Comparison of ENCODE assay signal across 9 cellular contexts in genomic region chr15:31457631-31458526, GRCh38.
DNase-seq lines count a peak whose midpoint lies in the region; ATAC-seq and TF ChIP-seq lines count a peak whose summit lies in the region.
"Had no signal": no experiment of that assay in that cellular context is flagged by ENCODE, and none has a peak within 500 bp of the region (broad histone marks: within the 10 kb centered on the region; RNA-seq: fewer than 3 reads in every experiment).

No MANE protein-coding gene starts in this region.

- H3K36me3 Mint-ChIP-seq in activated naive CD4-positive, alpha-beta T cell treated with anti-CD3 and anti-CD28 coated beads, Interleukin-2, amount 50 U/mL, for 72 hours, result peaks cover 6 to 15% of the 10 kb centered on the region in 2 donors

- ATAC-seq in activated naive CD4-positive, alpha-beta T cell treated with anti-CD3 and anti-CD28 coated beads, Interleukin-2, amount 50 U/mL, for 72 hours, result no peak
- ATAC-seq in right cardiac atrium, result peak; percentile 47 to 82

- no peak overlapping the region for H3K4ac ChIP-seq in trophoblast cell (ENCODE audit: low read depth, low read length)

- H3K27ac ChIP-seq in right cardiac atrium (ENCODE audit: low read length), result no peak overlapping the region
- H3K27ac ChIP-seq in vagina, result peak overlapping the region; percentile 76
- no peak overlapping the region for H3K27ac ChIP-seq in trophoblast cell (ENCODE audit: low read depth, low read length)
- H3K27ac ChIP-seq: colonic mucosa had no signal

- peaks cover 6 to 8% of the 10 kb centered on the region in 2 donors for H3K9me3 Mint-ChIP-seq in activated naive CD4-positive, alpha-beta T cell treated with anti-CD3 and anti-CD28 coated beads, Interleukin-2, amount 50 U/mL, for 72 hours

- H3K79me2 ChIP-seq in trophoblast cell (ENCODE audit: control insufficient read depth, insufficient read depth, low read length, poor library complexity), result no peaks in the 10 kb centered on the region

- H3K9me3 ChIP-seq in right cardiac atrium (ENCODE audit: control insufficient read depth, low read length) (no peaks in the 10 kb centered on the region), vagina (no peaks in the 10 kb centered on the region), trophoblast cell (ENCODE audit: insufficient read depth, low read depth, low read length) (no peaks in the 10 kb centered on the region)
- H3K9me3 ChIP-seq: colonic mucosa had no signal

- H3K4me3 ChIP-seq in astrocyte of the cerebellum (ENCODE audit: low read depth, low read length) (no peak overlapping the region), right cardiac atrium (ENCODE audit: low read length) (no peak overlapping the region), vagina (no peak overlapping the region), trophoblast cell (ENCODE audit: low read depth, low read length) (no peak overlapping the region)
- H3K4me3 ChIP-seq: colonic mucosa had no signal

- H2BK5ac ChIP-seq in trophoblast cell (ENCODE audit: low read depth, low read length, poor library complexity), result no peak overlapping the region

- no peak overlapping the region for H2BK120ac ChIP-seq in trophoblast cell (ENCODE audit: insufficient read depth, low read length, poor library complexity)

- no peak overlapping the region for H3K18ac ChIP-seq in trophoblast cell (ENCODE audit: low read length)

- no peak overlapping the region for H4K91ac ChIP-seq in trophoblast cell (ENCODE audit: low read depth, low read length)

- H3K27me3 ChIP-seq in right cardiac atrium (ENCODE audit: control insufficient read depth, insufficient read depth), result no peaks in the 10 kb centered on the region
- no peaks in the 10 kb centered on the region for H3K27me3 ChIP-seq in vagina
- no peaks in the 10 kb centered on the region for H3K27me3 ChIP-seq in trophoblast cell (ENCODE audit: insufficient read depth, low read length)
- H3K27me3 ChIP-seq: colonic mucosa had no signal

- H3K4me2 ChIP-seq in trophoblast cell (ENCODE audit: low read length), result no peak overlapping the region

- H3K9ac ChIP-seq in trophoblast cell (ENCODE audit: low read length), result no peak overlapping the region

- TF ChIP-seq POLR2A in vagina (IDR thresholded peaks at IDR 0.05), result no peak

- no peak overlapping the region for H4K8ac ChIP-seq in trophoblast cell (ENCODE audit: low read depth, low read length)

- no peaks in the 10 kb centered on the region for H3K79me1 ChIP-seq in trophoblast cell (ENCODE audit: low read length)

- H3K14ac ChIP-seq in trophoblast cell (ENCODE audit: low read length), result no peak overlapping the region

- H3K4me1 ChIP-seq in right cardiac atrium (ENCODE audit: control insufficient read depth, insufficient read depth, low read length) (peaks cover 2% of the 10 kb centered on the region), vagina (peaks cover 33% of the 10 kb centered on the region), trophoblast cell (ENCODE audit: control insufficient read depth in 1 of 2, insufficient read depth in 2 of 2, low read length in 2 of 2) (peaks cover 5 to 6% of the 10 kb centered on the region in 2 experiments)
- H3K4me1 ChIP-seq: colonic mucosa had no signal

- no peak for DNase-seq in activated naive CD4-positive, alpha-beta T cell treated with anti-CD3 and anti-CD28 coated beads, Interleukin-2, amount 50 U/mL, for 72 hours (ENCODE audit: low spot score in 2 of 2)
- no peak for DNase-seq in activated naive CD4-positive, alpha-beta T cell (lab: John Stamatoyannopoulos, UW)
- DNase-seq in astrocyte of the cerebellum (ENCODE audit: low read depth) (peak; percentile 15), right cardiac atrium (peak in 2 of 3 donors; percentile 38 to 80), vagina (ENCODE audit: extremely low spot score in 2 of 2) (peak in 1 of 2 donors; percentile 83), trophoblast cell (no peak), T-helper 9 cell (no peak), NCI-H1092 treated with DMSO at 0.1 percent for 48 hours (lab: John Stamatoyannopoulos, UW) (no peak)
- DNase-seq: colonic mucosa had no signal

- H3K23ac ChIP-seq in trophoblast cell (ENCODE audit: low read length), result no peak overlapping the region

- H2AK5ac ChIP-seq in trophoblast cell (ENCODE audit: low read length), result no peak overlapping the region

- H3K27ac Mint-ChIP-seq in activated naive CD4-positive, alpha-beta T cell treated with anti-CD3 and anti-CD28 coated beads, Interleukin-2, amount 50 U/mL, for 72 hours, result peak overlapping the region; percentile 66 to 71

- intact Hi-C loops in right cardiac atrium (cut with DNase I), result no loop called here
- intact Hi-C loops in vagina (cut with DNase I), result no loop called here

- no peaks in the 10 kb centered on the region for H3K36me3 ChIP-seq in vagina
- H3K36me3 ChIP-seq in trophoblast cell (ENCODE audit: control insufficient read depth in 1 of 2, insufficient read depth in 2 of 2, low read length in 2 of 2), result no peaks in the 10 kb centered on the region
- H3K36me3 ChIP-seq: colonic mucosa had no signal

- TF ChIP-seq CTCF in astrocyte of the cerebellum (IDR thresholded peaks at IDR 0.05; ENCODE audit: low read depth, low read length, missing control alignments) (no peak), vagina (IDR thresholded peaks at IDR 0.05) (no peak)

- in situ Hi-C loops in astrocyte of the cerebellum (cut with HindIII; ENCODE audit: low sequenced_read_pairs), result no loop called here

- 67% methylated on average over 11 of the region's 11 CpGs for WGBS in right cardiac atrium
- no CpG with 5 or more reads among the region's 11 CpGs for WGBS in trophoblast cell (ENCODE audit: extremely low coverage, insufficient coverage, insufficient read length)

- no peak overlapping the region for H2AFZ ChIP-seq in trophoblast cell (ENCODE audit: insufficient read depth, low read length, poor library complexity)

- no peak overlapping the region for H2BK12ac ChIP-seq in trophoblast cell (ENCODE audit: low read length)

- H4K12ac ChIP-seq in trophoblast cell (ENCODE audit: low read depth, low read length), result no peak overlapping the region

Comparison
In these comparisons a context has a peak if more than half of its experiments do, and no peak if none do; other contexts are left out.
1. ATAC-seq: peak in right cardiac atrium (2 of 2); none in activated naive CD4-positive, alpha-beta T cell treated with anti-CD3 and anti-CD28 coated beads, Interleukin-2, amount 50 U/mL, for 72 hours (0 of 2).
2. DNase-seq: peak in astrocyte of the cerebellum (single experiment) and right cardiac atrium (2 of 3); none in activated naive CD4-positive, alpha-beta T cell treated with anti-CD3 and anti-CD28 coated beads, Interleukin-2, amount 50 U/mL, for 72 hours (0 of 2), activated naive CD4-positive, alpha-beta T cell (0 of 4), trophoblast cell (0 of 2), T-helper 9 cell (single experiment) and NCI-H1092 treated with DMSO at 0.1 percent for 48 hours (single experiment).